Comparison of ENCODE assay signal across 9 cellular contexts in the genomic region with DNA sequence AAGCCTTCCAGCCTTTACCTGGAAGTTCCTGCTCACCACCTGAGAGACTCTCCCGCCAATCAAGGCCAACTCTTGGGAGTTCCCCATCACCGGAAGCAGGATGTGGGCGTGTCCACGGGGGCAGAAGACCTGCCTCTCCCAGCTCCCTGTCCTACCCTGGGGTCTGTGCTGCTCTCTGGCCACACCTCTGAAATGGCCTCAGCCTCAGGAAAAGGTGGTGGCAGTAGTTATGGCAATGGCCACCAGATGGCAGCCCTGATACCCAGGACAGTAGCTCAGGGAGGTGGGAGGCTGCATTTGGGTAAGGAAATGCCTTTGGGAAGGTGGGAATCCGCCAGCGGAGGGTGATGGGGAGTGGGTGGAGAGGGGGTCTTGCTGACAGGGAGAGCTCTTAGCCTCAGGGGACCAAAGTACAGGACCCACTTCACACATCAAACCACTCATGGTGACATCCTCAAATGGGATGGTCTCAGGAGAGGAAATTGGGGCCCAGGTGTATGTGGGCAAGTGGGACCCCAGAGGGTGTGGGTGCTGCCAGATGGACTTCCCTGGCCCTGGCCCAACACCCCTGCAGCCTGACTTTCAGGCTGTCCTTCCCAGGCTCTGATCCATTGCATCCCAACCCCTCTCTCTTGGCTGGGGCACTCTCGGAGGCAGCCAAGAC. TPM values are rescaled to one million over a fixed set of nuclear protein-coding genes. Genes with fewer than 3 reads are reported as not detected.
DNase-seq lines count a peak whose midpoint lies in the region; ATAC-seq and TF ChIP-seq lines count a peak whose summit lies in the region.
"Had no signal": no experiment of that assay in that cellular context is flagged by ENCODE, and none has a peak within 500 bp of the region (broad histone marks: within the 10 kb centered on the region; RNA-seq: fewer than 3 reads in every experiment).

No MANE protein-coding gene starts in this region.

- no peaks in the 10 kb centered on the region for H3K4me1 ChIP-seq in hepatocyte (ENCODE audit: insufficient read depth)
- peaks cover 0 to 32% (median 15%) of the 10 kb centered on the region in 6 donors for H3K4me1 ChIP-seq in spleen

- H3K27me3 ChIP-seq in hepatocyte = peaks cover 40% of the 10 kb centered on the region
- peaks cover 0 to 95% (median 6%) of the 10 kb centered on the region in 7 donors for H3K27me3 ChIP-seq in spleen (replicated peaks in 1 of 7)

- no peak overlapping the region for H3K27ac ChIP-seq in hepatocyte
- peak overlapping the region in 6 of 8 donors; percentile 20 to 82 (median 62) for H3K27ac ChIP-seq in spleen

- no peak for TF ChIP-seq POLR2A in spleen (IDR thresholded peaks at IDR 0.05)

- ATAC-seq in GM21526 (IDR thresholded peaks at IDR 0.05; ENCODE audit: low FRiP score, unreplicated experiment) (peak; percentile 87), T-helper 17 cell (peak; percentile 93), HG02884 (IDR thresholded peaks at IDR 0.05; ENCODE audit: unreplicated experiment) (no peak)

- no peak overlapping the region for H3K4me3 ChIP-seq in hepatocyte
- H3K4me3 ChIP-seq in spleen = peak overlapping the region in 2 of 8 donors; percentile 4 to 12

- DNase-seq in Caki2 (ENCODE audit: low read depth) = peak; percentile 83
- peak; percentile 23 for DNase-seq in MV-4-11 (lab: John Stamatoyannopoulos, UW)
- DNase-seq in T-helper 17 cell = peak; percentile 40 to 60 (median 55)
- peak; percentile 8 for DNase-seq in amniotic stem cell (lab: John Stamatoyannopoulos, UW)
- peak; percentile 82 for DNase-seq in hepatocyte (ENCODE audit: low spot score)
- peak; percentile 82 for DNase-seq in spleen

- H3K27me3 Mint-ChIP-seq in T-helper 17 cell = peaks cover 76% of the 10 kb centered on the region

- peaks cover 2% of the 10 kb centered on the region for H3K4me1 Mint-ChIP-seq in T-helper 17 cell

- H3K9me3 ChIP-seq in T-helper 17 cell (ENCODE audit: control insufficient read depth, low read length, poor library complexity, severe bottlenecking) (no peaks in the 10 kb centered on the region), hepatocyte (ENCODE audit: low read depth) (no peaks in the 10 kb centered on the region), spleen (no peaks in the 10 kb centered on the region)

- no peak overlapping the region for H2AFZ ChIP-seq in hepatocyte

- no peak overlapping the region for H3K4me3 Mint-ChIP-seq in T-helper 17 cell
- H3K4me3 Mint-ChIP-seq: T-helper 1 cell treated with Interleukin-12 subunit alpha and Interleukin-12 subunit beta and Interleukin-4 antibody, amounts not matched to agents 30 μg/mL and 1 μg/mL, for 36 hours had no signal

- intact Hi-C loops in spleen (cut with DNase I; ENCODE audit: low total_unique reads) = loop anchor here (2.0 kb wide), 1 partner anchor 47 kb away; no protein-coding TSS in a partner anchor

- H3K36me3 Mint-ChIP-seq in T-helper 17 cell (ENCODE audit: low read depth) = no peaks in the 10 kb centered on the region

- in situ Hi-C loops in Caki2 (cut with HindIII; ENCODE audit: low pct_unique_long_range_greater_than_20kb, low sequenced_read_pairs) = no loop called here

- TF ChIP-seq CTCF in hepatocyte (IDR thresholded peaks at IDR 0.05; ENCODE audit: poor library complexity) (peak; percentile 78), spleen (IDR thresholded peaks at IDR 0.05 in 8 of 11, conservative IDR thresholded peaks at IDR 0.05 in 3 of 11) (peak; percentile 73 to 91 (median 81))

- H3K4me2 ChIP-seq in hepatocyte = no peak overlapping the region

- H4K20me1 ChIP-seq in hepatocyte (ENCODE audit: insufficient read depth, poor library complexity, severe bottlenecking) = no peaks in the 10 kb centered on the region

- no peaks in the 10 kb centered on the region for H3K9me2 ChIP-seq in hepatocyte (replicated peaks; ENCODE audit: insufficient read depth)

- H3K79me2 ChIP-seq in hepatocyte = no peaks in the 10 kb centered on the region

- WGBS in hepatocyte (ENCODE audit: low lambda C conversion rate, missing lambda C conversion rate) = 20% methylated on average over 7 of the region's 7 CpGs
- 2 to 14% (median 13%) methylated on average over 6 to 7 of the region's 7 CpGs for WGBS in spleen, 5 donors

- no peak overlapping the region for H3K27ac Mint-ChIP-seq in T-helper 17 cell
- H3K27ac Mint-ChIP-seq: T-helper 1 cell treated with Interleukin-12 subunit alpha and Interleukin-12 subunit beta and Interleukin-4 antibody, amounts not matched to agents 30 μg/mL and 1 μg/mL, for 36 hours had no signal

- H3K36me3 ChIP-seq in hepatocyte (replicated peaks; ENCODE audit: insufficient read depth, low read depth) (no peaks in the 10 kb centered on the region), spleen (no peaks in the 10 kb centered on the region)

RNA-seq across cellular contexts. Expression of a gene that starts 33.9 kb away (rescaled TPM):
- 35.4 and 44.5 TPM in 2 replicates for total RNA-seq in Caki2 (2014; rRNA removed; shearing (Covaris generic); ENCODE audit: low replicate concordance)
- not detected for total RNA-seq in T-helper 17 cell
- total RNA-seq in hepatocyte = 31.9 and 34.8 TPM in 2 replicates
- polyA plus RNA-seq in hepatocyte = 18.2 and 19.5 TPM in 2 replicates
- 10 to 100 TPM; 15.1 to 67.3 (median 57.3) TPM for total RNA-seq in spleen
- polyA plus RNA-seq in spleen = 10 to 100 TPM; 11.6 to 32.5 (median 15.5) TPM

RNA-seq across cellular contexts. Expression of a gene that starts 35.4 kb away (rescaled TPM):
- total RNA-seq in Caki2 (2014; rRNA removed; shearing (Covaris generic); ENCODE audit: low replicate concordance) = not detected in 2 replicates
- total RNA-seq in T-helper 17 cell (not detected), hepatocyte (0.24 TPM in 1 of 2 replicates, not detected in the other), spleen (10 to 100 TPM; 21.0 to 91.5 (median 35.0) TPM)
- polyA plus RNA-seq in hepatocyte (0.68 TPM in 1 of 2 replicates, not detected in the other), spleen (10 to 100 TPM in 1 of 3 donors, 1 to 10 TPM in 2; 5.7 to 11.7 (median 7.5) TPM)

Comparison
In these comparisons a context has a peak if more than half of its experiments do, and no peak if none do; other contexts are left out.
1. DNase-seq: peak in every context shown above with its lines; median percentile 83 in Caki2; 82 in hepatocyte; 82 in spleen; 55 in T-helper 17 cell; 23 in MV-4-11; 8 in amniotic stem cell.
2. RNA of a gene that starts 33.9 kb away (total RNA-seq): 15.1 to 67.3 TPM in spleen, 35.4 to 44.5 TPM in Caki2 and 31.9 to 34.8 TPM in hepatocyte; not detected in T-helper 17 cell; every median in the first group is over 10 times any median in the second.
3. RNA of a gene that starts 35.4 kb away (total RNA-seq): 21.0 to 91.5 TPM in spleen; not detected in Caki2, not detected in T-helper 17 cell and 0.24 TPM in hepatocyte; every median in the first group is over 10 times any median in the second.